In the genomic region with DNA sequence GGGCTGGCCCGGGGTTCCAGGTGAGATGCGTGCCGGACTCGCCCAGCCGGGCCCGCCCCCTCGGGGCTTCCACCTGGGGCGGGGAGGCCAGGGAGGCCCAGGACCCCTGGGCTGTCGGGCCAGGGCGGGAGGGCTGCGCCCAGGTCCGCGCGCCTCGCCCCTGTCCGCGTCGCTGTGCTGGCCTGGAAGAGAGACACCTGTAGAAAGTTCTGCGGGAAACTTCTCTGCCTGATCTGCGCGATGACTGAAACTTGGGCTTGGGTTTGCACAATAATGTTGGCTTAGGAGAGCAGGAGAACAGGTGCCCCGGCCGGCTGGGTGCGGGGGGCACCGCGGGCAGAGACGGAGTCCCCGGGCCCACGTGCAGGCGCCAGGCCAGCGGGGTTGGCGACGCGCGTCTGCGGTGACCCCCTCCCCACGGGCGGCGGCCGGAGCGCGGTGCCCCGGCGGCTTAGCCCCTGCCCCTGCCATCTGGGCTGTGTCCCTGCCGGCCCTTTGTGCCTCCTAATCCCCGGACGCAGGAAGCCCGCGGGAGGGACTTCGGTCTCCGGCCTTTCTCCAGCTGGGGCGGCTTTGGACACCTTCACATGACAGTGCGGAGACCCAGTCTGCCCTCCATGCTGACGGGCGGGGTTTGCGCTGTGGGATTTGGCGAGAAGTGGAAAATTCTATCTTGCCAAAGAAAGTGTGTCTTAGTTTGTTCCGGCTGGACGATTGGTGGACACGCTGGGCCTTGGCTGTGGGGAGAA, we compare ENCODE assay signal across 2 cellular contexts.
TF ChIP-seq lines count a peak whose summit lies in the region.

No MANE protein-coding gene starts in this region.

TF ChIP-seq in SK-N-SH, 30 proteins besides CTCF, POLR2A, EP300 and RAD21:
- TF ChIP-seq, protein P1, sequence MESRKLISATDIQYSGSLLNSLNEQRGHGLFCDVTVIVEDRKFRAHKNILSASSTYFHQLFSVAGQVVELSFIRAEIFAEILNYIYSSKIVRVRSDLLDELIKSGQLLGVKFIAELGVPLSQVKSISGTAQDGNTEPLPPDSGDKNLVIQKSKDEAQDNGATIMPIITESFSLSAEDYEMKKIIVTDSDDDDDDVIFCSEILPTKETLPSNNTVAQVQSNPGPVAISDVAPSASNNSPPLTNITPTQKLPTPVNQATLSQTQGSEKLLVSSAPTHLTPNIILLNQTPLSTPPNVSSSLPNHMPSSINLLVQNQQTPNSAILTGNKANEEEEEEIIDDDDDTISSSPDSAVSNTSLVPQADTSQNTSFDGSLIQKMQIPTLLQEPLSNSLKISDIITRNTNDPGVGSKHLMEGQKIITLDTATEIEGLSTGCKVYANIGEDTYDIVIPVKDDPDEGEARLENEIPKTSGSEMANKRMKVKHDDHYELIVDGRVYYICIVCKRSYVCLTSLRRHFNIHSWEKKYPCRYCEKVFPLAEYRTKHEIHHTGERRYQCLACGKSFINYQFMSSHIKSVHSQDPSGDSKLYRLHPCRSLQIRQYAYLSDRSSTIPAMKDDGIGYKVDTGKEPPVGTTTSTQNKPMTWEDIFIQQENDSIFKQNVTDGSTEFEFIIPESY (IDR thresholded peaks at IDR 0.05; ENCODE audit: borderline replicate concordance, low read depth) = no peak
- no peak for TF ChIP-seq REST (IDR thresholded peaks at IDR 0.05; ENCODE audit: low read depth, low read length)
- TF ChIP-seq RXRA (IDR thresholded peaks at IDR 0.05; ENCODE audit: borderline replicate concordance, low read depth) = no peak
- no peak for TF ChIP-seq FOSL2 (IDR thresholded peaks at IDR 0.05; ENCODE audit: borderline replicate concordance, low read depth)
- no peak for TF ChIP-seq POLR2AphosphoS5 (IDR thresholded peaks at IDR 0.05; ENCODE audit: low read depth, low read length)
- TF ChIP-seq YY1 (IDR thresholded peaks at IDR 0.05; ENCODE audit: low read depth) = no peak
- no peak for TF ChIP-seq CHD2 (IDR thresholded peaks at IDR 0.05; ENCODE audit: low read length, partially characterized antibody)
- TF ChIP-seq MXI1 (IDR thresholded peaks at IDR 0.05; ENCODE audit: low read depth, low read length) = no peak
- no peak for TF ChIP-seq JUND (IDR thresholded peaks at IDR 0.05)
- TF ChIP-seq EZH2phosphoT487 (IDR thresholded peaks at IDR 0.05; ENCODE audit: borderline replicate concordance, low read depth) = no peak
- TF ChIP-seq, protein P2, sequence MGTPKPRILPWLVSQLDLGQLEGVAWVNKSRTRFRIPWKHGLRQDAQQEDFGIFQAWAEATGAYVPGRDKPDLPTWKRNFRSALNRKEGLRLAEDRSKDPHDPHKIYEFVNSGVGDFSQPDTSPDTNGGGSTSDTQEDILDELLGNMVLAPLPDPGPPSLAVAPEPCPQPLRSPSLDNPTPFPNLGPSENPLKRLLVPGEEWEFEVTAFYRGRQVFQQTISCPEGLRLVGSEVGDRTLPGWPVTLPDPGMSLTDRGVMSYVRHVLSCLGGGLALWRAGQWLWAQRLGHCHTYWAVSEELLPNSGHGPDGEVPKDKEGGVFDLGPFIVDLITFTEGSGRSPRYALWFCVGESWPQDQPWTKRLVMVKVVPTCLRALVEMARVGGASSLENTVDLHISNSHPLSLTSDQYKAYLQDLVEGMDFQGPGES (IDR thresholded peaks at IDR 0.05; ENCODE audit: low read depth, low read length) = no peak
- TF ChIP-seq TEAD4 (IDR thresholded peaks at IDR 0.05; ENCODE audit: borderline replicate concordance, insufficient read depth) = no peak
- no peak for TF ChIP-seq SMC3 (IDR thresholded peaks at IDR 0.05; ENCODE audit: low read depth, low read length)
- TF ChIP-seq NFIC (IDR thresholded peaks at IDR 0.05; ENCODE audit: borderline replicate concordance) = no peak
TF ChIP-seq in SK-N-SH: peak in this region for 0.

TF ChIP-seq in SK-N-SH treated with all-trans-retinoic acid at 6 μM for 48 hours, 23 proteins besides CTCF, POLR2A, EP300 and RAD21 (continued from another document):
- TF ChIP-seq CSRNP3 (CRISPR knock-in tag; IDR thresholded peaks at IDR 0.05) = no peak
- TF ChIP-seq ZC3H10 (CRISPR knock-in tag; IDR thresholded peaks at IDR 0.05) = no peak
- no peak for TF ChIP-seq TCF4 (CRISPR knock-in tag; IDR thresholded peaks at IDR 0.05; ENCODE audit: borderline replicate concordance)
- TF ChIP-seq POU6F1 (CRISPR knock-in tag; IDR thresholded peaks at IDR 0.05; ENCODE audit: borderline replicate concordance, low read depth) = no peak
- TF ChIP-seq TSHZ2 (CRISPR knock-in tag; IDR thresholded peaks at IDR 0.05) = no peak
- no peak for TF ChIP-seq RARB (CRISPR knock-in tag; IDR thresholded peaks at IDR 0.05)
- TF ChIP-seq, protein P3, sequence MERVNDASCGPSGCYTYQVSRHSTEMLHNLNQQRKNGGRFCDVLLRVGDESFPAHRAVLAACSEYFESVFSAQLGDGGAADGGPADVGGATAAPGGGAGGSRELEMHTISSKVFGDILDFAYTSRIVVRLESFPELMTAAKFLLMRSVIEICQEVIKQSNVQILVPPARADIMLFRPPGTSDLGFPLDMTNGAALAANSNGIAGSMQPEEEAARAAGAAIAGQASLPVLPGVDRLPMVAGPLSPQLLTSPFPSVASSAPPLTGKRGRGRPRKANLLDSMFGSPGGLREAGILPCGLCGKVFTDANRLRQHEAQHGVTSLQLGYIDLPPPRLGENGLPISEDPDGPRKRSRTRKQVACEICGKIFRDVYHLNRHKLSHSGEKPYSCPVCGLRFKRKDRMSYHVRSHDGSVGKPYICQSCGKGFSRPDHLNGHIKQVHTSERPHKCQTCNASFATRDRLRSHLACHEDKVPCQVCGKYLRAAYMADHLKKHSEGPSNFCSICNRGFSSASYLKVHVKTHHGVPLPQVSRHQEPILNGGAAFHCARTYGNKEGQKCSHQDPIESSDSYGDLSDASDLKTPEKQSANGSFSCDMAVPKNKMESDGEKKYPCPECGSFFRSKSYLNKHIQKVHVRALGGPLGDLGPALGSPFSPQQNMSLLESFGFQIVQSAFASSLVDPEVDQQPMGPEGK (CRISPR knock-in tag; IDR thresholded peaks at IDR 0.05; ENCODE audit: borderline replicate concordance) = no peak
- TF ChIP-seq PPARA (CRISPR knock-in tag; IDR thresholded peaks at IDR 0.05; ENCODE audit: borderline replicate concordance) = no peak
- TF ChIP-seq ZFP3 (CRISPR knock-in tag; IDR thresholded peaks at IDR 0.05) = no peak
- TF ChIP-seq ZNF8 (CRISPR knock-in tag; IDR thresholded peaks at IDR 0.05) = no peak
- no peak for TF ChIP-seq ZNF70 (CRISPR knock-in tag; IDR thresholded peaks at IDR 0.05)
- TF ChIP-seq TOX (CRISPR knock-in tag; IDR thresholded peaks at IDR 0.05; ENCODE audit: borderline replicate concordance) = no peak
- no peak for TF ChIP-seq ZFP30 (CRISPR knock-in tag; IDR thresholded peaks at IDR 0.05)
- no peak for TF ChIP-seq ZNF565 (CRISPR knock-in tag; conservative IDR thresholded peaks at IDR 0.05; ENCODE audit: low read depth)
- TF ChIP-seq BACH2 (CRISPR knock-in tag; IDR thresholded peaks at IDR 0.05; ENCODE audit: borderline replicate concordance) = no peak
- TF ChIP-seq ISL1 (CRISPR knock-in tag; IDR thresholded peaks at IDR 0.05) = no peak
- TF ChIP-seq GLIS3 (CRISPR knock-in tag; IDR thresholded peaks at IDR 0.05) = no peak
TF ChIP-seq in SK-N-SH treated with all-trans-retinoic acid at 6 μM for 48 hours: peak in this region for 0.
